In the genomic region with DNA sequence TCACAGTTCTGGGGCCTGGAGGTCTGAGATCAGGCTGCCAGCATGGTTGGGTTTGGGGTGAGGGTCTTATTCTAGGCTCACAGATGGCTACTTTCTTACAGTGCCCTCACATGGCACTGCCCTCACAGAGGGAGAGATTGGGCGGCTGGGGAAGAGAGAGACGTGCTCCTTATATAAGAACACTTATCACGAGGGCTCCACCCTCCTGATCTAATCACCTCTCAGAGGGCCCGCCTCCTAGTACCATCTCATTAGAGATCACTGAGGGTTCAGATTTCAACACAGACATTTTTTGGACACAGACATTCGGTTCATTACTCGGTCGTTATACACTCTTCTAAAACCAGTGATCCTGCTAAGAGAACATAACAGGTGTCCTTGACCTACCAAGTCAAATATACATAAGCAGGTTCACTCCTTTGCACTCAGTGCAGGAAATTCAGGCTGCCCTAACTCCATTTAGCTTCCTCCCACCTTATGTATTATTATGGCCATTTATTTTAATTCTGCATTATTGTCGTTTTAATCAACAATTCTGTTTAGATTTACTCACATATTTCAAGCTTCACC, we compare ENCODE assay signal across 17 cellular contexts.
DNase-seq lines count a peak whose midpoint lies in the region; ATAC-seq and TF ChIP-seq lines count a peak whose summit lies in the region.
"Had no signal": no experiment of that assay in that cellular context is flagged by ENCODE, and none has a peak within 500 bp of the region (broad histone marks: within the 10 kb centered on the region; RNA-seq: fewer than 3 reads in every experiment).

No MANE protein-coding gene starts in this region.

- H3K27ac ChIP-seq in upper lobe of right lung = no peak overlapping the region
- H3K27ac ChIP-seq: BLaER1 treated with 17β-estradiol and CSF1 and Interleukin-3, amounts not matched to agents 10 nM and 100 nM; PC-9; SJSA1 had no signal

- H3K36me3 ChIP-seq in upper lobe of right lung = no peaks in the 10 kb centered on the region
- H3K36me3 ChIP-seq: BLaER1 treated with 17β-estradiol and CSF1 and Interleukin-3, amounts not matched to agents 10 nM and 100 nM; SJSA1 had no signal

- H3K9me3 ChIP-seq in upper lobe of right lung = no peaks in the 10 kb centered on the region
- H3K9me3 ChIP-seq: SJSA1 had no signal

- H3K4me3 ChIP-seq in upper lobe of right lung = no peak overlapping the region
- H3K4me3 ChIP-seq: BLaER1 treated with 17β-estradiol and CSF1 and Interleukin-3, amounts not matched to agents 10 nM and 100 nM; PC-9; SJSA1 had no signal

- DNase-seq in NCI-H2196 (lab: John Stamatoyannopoulos, UW; ENCODE audit: unreplicated experiment) (peak; percentile 23), NCI-H2196 treated with DMSO at 0.1 percent for 48 hours (lab: John Stamatoyannopoulos, UW; ENCODE audit: unreplicated experiment) (no peak), NCI-H2107 (lab: John Stamatoyannopoulos, UW) (peak; percentile 30), NCI-H748 (lab: John Stamatoyannopoulos, UW; ENCODE audit: unreplicated experiment) (peak; percentile 82), upper lobe of right lung (no peak), midbrain (lab: John Stamatoyannopoulos, UW) (no peak), SIG-M5 treated with dmso at 0.1 percent for 504 hours (lab: John Stamatoyannopoulos, UW; ENCODE audit: unreplicated experiment) (no peak)
- DNase-seq in activated CD4-positive, CD25-positive, alpha-beta regulatory T cell (lab: John Stamatoyannopoulos, UW) = no peak
- DNase-seq: CD8-positive, alpha-beta memory T cell; GF-D8; HCEC 1CT; KG1; NCI-H1694 treated with DMSO at 0.1 percent for 48 hours; PC-9; T-helper 2 cell had no signal

- no peaks in the 10 kb centered on the region for H3K27me3 ChIP-seq in upper lobe of right lung
- H3K27me3 ChIP-seq: BLaER1 treated with 17β-estradiol and CSF1 and Interleukin-3, amounts not matched to agents 10 nM and 100 nM; SJSA1 had no signal

- TF ChIP-seq CTCF in upper lobe of right lung (IDR thresholded peaks at IDR 0.05) = no peak

- ATAC-seq in upper lobe of right lung = peak; percentile 75

- intact Hi-C loops in upper lobe of right lung (cut with DNase I) = no loop called here

- H3K4me1 ChIP-seq in upper lobe of right lung = no peaks in the 10 kb centered on the region
- H3K4me1 ChIP-seq: SJSA1 had no signal

Comparison
In these comparisons a context has a peak if more than half of its experiments do, and no peak if none do; other contexts are left out.
1. DNase-seq: peak in NCI-H2196 (single experiment), NCI-H2107 (single experiment) and NCI-H748 (single experiment); none in NCI-H2196 treated with DMSO at 0.1 percent for 48 hours (single experiment), upper lobe of right lung (single experiment), activated CD4-positive, CD25-positive, alpha-beta regulatory T cell (0 of 4), midbrain (single experiment) and SIG-M5 treated with dmso at 0.1 percent for 504 hours (single experiment).